ENCODE assay signal across 8 cellular contexts in genomic region chrX:150363561-150364346, GRCh38. TPM values are rescaled to one million over a fixed set of nuclear protein-coding genes. Genes with fewer than 3 reads are reported as not detected.
A peak's percentile ranks its signal among the peaks of the same experiment; 100 is the strongest.
DNase-seq lines count a peak whose midpoint lies in the region; ATAC-seq, FAIRE-seq and TF ChIP-seq lines count a peak whose summit lies in the region.

No MANE protein-coding gene starts in this region.

- H3K9ac ChIP-seq in NT2/D1 (ENCODE audit: insufficient read length, low read depth) (peak overlapping the region; percentile 42), keratinocyte (ENCODE audit: control insufficient read depth, extremely low read depth, insufficient read depth, low read length) (peak overlapping the region; percentile 63)

- peak overlapping the region; percentile 42 to 92 for H3K27ac ChIP-seq in breast epithelium
- H3K27ac ChIP-seq in keratinocyte (ENCODE audit: control insufficient read depth, insufficient read depth, low read length) = no peak overlapping the region
- H3K27ac ChIP-seq in skin epidermis = peak overlapping the region in 15 of 21 experiments; percentile 12 to 87 (median 75)

- H2AFZ ChIP-seq in keratinocyte (ENCODE audit: control insufficient read depth, low read length) = peak overlapping the region; percentile 58

- peak overlapping the region; percentile 65 for H3K4me2 ChIP-seq in keratinocyte (ENCODE audit: control insufficient read depth, extremely low read depth, insufficient read depth, low read depth, low read length)

- H3K79me2 ChIP-seq in keratinocyte (ENCODE audit: control insufficient read depth, insufficient read depth, low read length) = no peaks in the 10 kb centered on the region

- dilution Hi-C loops in keratinocyte (cut with MboI; ENCODE audit: extremely low pct_ligation_motif_present, low sequenced_read_pairs) = no loop called here

- ATAC-seq in HG02798 (IDR thresholded peaks at IDR 0.05; ENCODE audit: poor library complexity, unreplicated experiment) (no peak), GM19328 (IDR thresholded peaks at IDR 0.05; ENCODE audit: unreplicated experiment) (no peak), HG02763 (IDR thresholded peaks at IDR 0.05; ENCODE audit: unreplicated experiment) (no peak)

- H3K4me3 ChIP-seq in GM08714 (ENCODE audit: low read length) (peak overlapping the region; percentile 9; the same call in 1 of the 2 replicates), NT2/D1 (ENCODE audit: insufficient read length, low read depth) (peak overlapping the region; percentile 32), breast epithelium (peak overlapping the region; percentile 59 to 77 (median 60)), keratinocyte (ENCODE audit: control insufficient read depth in 2 of 3, extremely low read depth in 1 of 3, insufficient read depth in 2 of 3, low read depth in 1 of 3, low read length in 3 of 3) (peak overlapping the region; percentile 48 to 64 (median 57)), skin epidermis (peak overlapping the region; percentile 45 to 56 (median 50))

- TF ChIP-seq CTCF in breast epithelium (IDR thresholded peaks at IDR 0.05) = no peak
- TF ChIP-seq CTCF in keratinocyte (optimal IDR thresholded peaks at IDR 0.05 in 1 of 3, IDR thresholded peaks at IDR 0.05 in 1 of 3, conservative IDR thresholded peaks at IDR 0.05 in 1 of 3; ENCODE audit: extremely low read depth in 1 of 3, insufficient read depth in 2 of 3, low read length in 3 of 3) = peak in 1 of 3 experiments; percentile 29

- no peak for TF ChIP-seq POLR2A in breast epithelium (IDR thresholded peaks at IDR 0.05)

- H3K9me3 ChIP-seq in NT2/D1 (ENCODE audit: insufficient read depth, low read length) (no peaks in the 10 kb centered on the region), breast epithelium (no peaks in the 10 kb centered on the region), keratinocyte (ENCODE audit: control insufficient read depth, low read depth, low read length) (no peaks in the 10 kb centered on the region)

- intact Hi-C loops in breast epithelium (cut with DNase I; ENCODE audit: low total_unique reads) = no loop called here

- H4K20me1 ChIP-seq in keratinocyte (ENCODE audit: control insufficient read depth, extremely low read depth, insufficient read depth, low read length) = no peaks in the 10 kb centered on the region

- H3K36me3 ChIP-seq in NT2/D1 (ENCODE audit: insufficient read depth, insufficient read length, low read length) = no peaks in the 10 kb centered on the region
- no peaks in the 10 kb centered on the region for H3K36me3 ChIP-seq in breast epithelium
- no peaks in the 10 kb centered on the region for H3K36me3 ChIP-seq in keratinocyte (ENCODE audit: control insufficient read depth in 2 of 2, extremely low read depth in 1 of 2, insufficient read depth in 2 of 2, low read length in 2 of 2)

- H3K4me1 ChIP-seq in NT2/D1 (ENCODE audit: insufficient read depth, insufficient read length) (peaks cover 2% of the 10 kb centered on the region), breast epithelium (no peaks in the 10 kb centered on the region), keratinocyte (ENCODE audit: control insufficient read depth, extremely low read depth, insufficient read depth, low read length) (peaks cover 7% of the 10 kb centered on the region)

- no peak for DNase-seq in NT2/D1 (ENCODE audit: low read depth, low spot score)
- no peak for DNase-seq in breast epithelium (ENCODE audit: low spot score in 2 of 2)
- DNase-seq in keratinocyte (ENCODE audit: low read depth, low spot score) = no peak

- peaks cover 71% of the 10 kb centered on the region for H3K27me3 ChIP-seq in NT2/D1 (ENCODE audit: insufficient read depth, insufficient read length)
- peaks cover 0 to 16% of the 10 kb centered on the region in 2 donors for H3K27me3 ChIP-seq in breast epithelium
- peaks cover 16% of the 10 kb centered on the region for H3K27me3 ChIP-seq in keratinocyte (ENCODE audit: control insufficient read depth, extremely low read depth, insufficient read depth, low read length)

- no peaks in the 10 kb centered on the region for H3K9me1 ChIP-seq in keratinocyte (ENCODE audit: control insufficient read depth, extremely low read depth, insufficient read depth, low read length)

- FAIRE-seq in keratinocyte (lab: Jason Lieb, UNC) = no peak

RNA-seq across cellular contexts. Expression of gene MAMLD1, which starts 0.6 kb away (rescaled TPM):
- total RNA-seq in breast epithelium = 10 to 100 TPM in 1 of 3 donors, 1 to 10 TPM in 2; 2.3 to 14.7 (median 2.8) TPM
- polyA plus RNA-seq in keratinocyte = 0.42 to 1.2 TPM (median 0.98 TPM) in 3 replicates
- polyA plus RNA-seq in keratinocyte (2011; ENCODE audit: low read depth) = 0.15 TPM
- 0.82 and 0.84 TPM in 2 replicates for polyA plus RNA-seq in keratinocyte (2011; cell fraction: cytosol; rRNA removed)
- 2.4 and 3.3 TPM in 2 replicates for polyA plus RNA-seq in keratinocyte (2011; cell fraction: nucleus; rRNA removed)
- 0.48 and 1.4 TPM in 2 replicates for polyA plus RNA-seq in keratinocyte (2012; ENCODE audit: low replicate concordance)
- polyA minus RNA-seq in keratinocyte = 0.56 to 3.7 TPM (median 1.7 TPM) in 3 replicates
- 1.3 TPM for polyA minus RNA-seq in keratinocyte (2011; cell fraction: cytosol; rRNA and poly(A)+ RNA removed)
- 0.95 and 1.5 TPM in 2 replicates for polyA minus RNA-seq in keratinocyte (2011; cell fraction: nucleus; rRNA and poly(A)+ RNA removed)

Comparison
In these comparisons a context has a peak if more than half of its experiments do, and no peak if none do; other contexts are left out.
1. H3K4me3 ChIP-seq: peak in every context shown above with its lines; median percentile 60 in breast epithelium; 57 in keratinocyte; 50 in skin epidermis; 32 in NT2/D1; 9 in GM08714.